Comparison of ENCODE assay signal across 10 cellular contexts in the genomic region with DNA sequence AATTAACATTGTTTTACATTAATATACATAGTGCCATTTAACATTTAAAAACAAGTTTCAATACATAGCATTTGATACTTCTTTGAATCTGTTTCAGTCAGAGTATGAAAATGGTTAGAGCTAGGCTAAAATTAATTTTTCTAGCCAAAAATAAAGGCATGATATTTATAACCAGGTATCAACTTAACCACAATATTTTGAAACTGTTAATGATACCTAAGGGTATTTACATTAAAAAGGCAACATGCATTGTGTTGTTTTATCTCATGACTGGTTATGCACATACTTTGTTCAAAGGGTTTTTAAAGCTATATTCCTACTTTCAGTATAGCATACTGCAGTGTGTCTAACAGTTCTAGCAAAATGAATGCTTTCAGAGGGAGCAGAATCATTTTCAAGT.
DNase-seq lines count a peak whose midpoint lies in the region; ATAC-seq lines count a peak whose summit lies in the region.
"Had no signal": no experiment of that assay in that cellular context is flagged by ENCODE, and none has a peak within 500 bp of the region (broad histone marks: within the 10 kb centered on the region; RNA-seq: fewer than 3 reads in every experiment).

No MANE protein-coding gene starts in this region.

- no peak overlapping the region for H3K4me3 Mint-ChIP-seq in activated naive CD8-positive, alpha-beta T cell treated with anti-CD3 and anti-CD28 coated beads, Interleukin-2, amount 50 U/mL, for 24 hours

- peak overlapping the region; percentile 37 for H3K27ac Mint-ChIP-seq in activated naive CD8-positive, alpha-beta T cell treated with anti-CD3 and anti-CD28 coated beads, Interleukin-2, amount 50 U/mL, for 24 hours

- H3K36me3 Mint-ChIP-seq in activated naive CD8-positive, alpha-beta T cell treated with anti-CD3 and anti-CD28 coated beads, Interleukin-2, amount 50 U/mL, for 24 hours (ENCODE audit: low read depth) = peaks cover 10% of the 10 kb centered on the region

- H3K4me1 Mint-ChIP-seq in activated naive CD8-positive, alpha-beta T cell treated with anti-CD3 and anti-CD28 coated beads, Interleukin-2, amount 50 U/mL, for 24 hours = peaks cover 47% of the 10 kb centered on the region

- ATAC-seq in GM18858 (IDR thresholded peaks at IDR 0.05; ENCODE audit: unreplicated experiment) = peak; percentile 33
- ATAC-seq in GM21367 (IDR thresholded peaks at IDR 0.05; ENCODE audit: unreplicated experiment) = peak; percentile 21
- peak; percentile 24 for ATAC-seq in HG03103 (IDR thresholded peaks at IDR 0.05; ENCODE audit: low read depth, unreplicated experiment)
- ATAC-seq in activated naive CD8-positive, alpha-beta T cell treated with anti-CD3 and anti-CD28 coated beads, Interleukin-2, amount 50 U/mL, for 24 hours = no peak

- DNase-seq in activated naive CD8-positive, alpha-beta T cell treated with anti-CD3 and anti-CD28 coated beads, Interleukin-2, amount 50 U/mL, for 24 hours = no peak
- DNase-seq in RKO (ENCODE audit: low spot score) = no peak
- DNase-seq in SW480 (ENCODE audit: low spot score) = no peak
- DNase-seq in AML-193 (lab: John Stamatoyannopoulos, UW) = no peak
- DNase-seq: mammary epithelial cell, NCI-H446, SHP77 had no signal

- H3K27me3 Mint-ChIP-seq in activated naive CD8-positive, alpha-beta T cell treated with anti-CD3 and anti-CD28 coated beads, Interleukin-2, amount 50 U/mL, for 24 hours = no peaks in the 10 kb centered on the region

- H3K9me3 Mint-ChIP-seq in activated naive CD8-positive, alpha-beta T cell treated with anti-CD3 and anti-CD28 coated beads, Interleukin-2, amount 50 U/mL, for 24 hours = peaks cover 12% of the 10 kb centered on the region
